ENCODE assay signal across 35 cellular contexts in the genomic region with DNA sequence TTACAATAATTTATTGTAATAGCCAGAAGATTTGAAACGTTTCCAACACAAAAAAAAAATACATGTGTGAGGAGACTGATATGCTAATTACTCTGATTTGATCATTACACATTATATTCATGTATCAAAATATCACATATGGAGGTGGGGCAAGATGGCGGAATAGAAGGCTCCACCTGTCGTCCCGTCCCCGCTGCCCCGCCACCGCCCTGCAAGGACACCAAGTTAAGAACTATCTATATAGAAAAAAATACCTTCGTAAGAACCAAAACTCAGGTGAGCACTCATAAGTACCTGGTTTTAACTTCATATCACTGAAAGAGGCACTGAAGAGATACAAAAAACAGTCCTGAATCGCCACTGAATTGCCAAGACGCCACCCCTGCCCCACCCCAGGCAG.
A peak's percentile ranks its signal among the peaks of the same experiment; 100 is the strongest.
DNase-seq lines count a peak whose midpoint lies in the region; ATAC-seq and TF ChIP-seq lines count a peak whose summit lies in the region.
"Had no signal": no experiment of that assay in that cellular context is flagged by ENCODE, and none has a peak within 500 bp of the region (broad histone marks: within the 10 kb centered on the region; RNA-seq: fewer than 3 reads in every experiment).

No MANE protein-coding gene starts in this region.

- H3K9me3 ChIP-seq in mesenchymal stem cell (ENCODE audit: control insufficient read depth, low read length) (no peaks in the 10 kb centered on the region), neuronal stem cell (replicated peaks in 1 of 2; ENCODE audit: control insufficient read depth in 2 of 2, insufficient read depth in 1 of 2, low read depth in 1 of 2, low read length in 2 of 2) (no peaks in the 10 kb centered on the region)
- H3K9me3 ChIP-seq: A549, BE2C, BLaER1, Caco-2 had no signal

- H3K36me3 ChIP-seq in mesenchymal stem cell (ENCODE audit: control insufficient read depth in 1 of 2, insufficient read depth in 2 of 2, low read depth in 1 of 2, low read length in 2 of 2) = no peaks in the 10 kb centered on the region
- H3K36me3 ChIP-seq in neuronal stem cell (replicated peaks in 1 of 2; ENCODE audit: control insufficient read depth in 2 of 2, insufficient read depth in 2 of 2, low read length in 2 of 2) = no peaks in the 10 kb centered on the region
- H3K36me3 ChIP-seq: BE2C had no signal

- no peak for ATAC-seq in Right ventricle myocardium inferior
- ATAC-seq in GM21786 (IDR thresholded peaks at IDR 0.05; ENCODE audit: unreplicated experiment) = no peak
- ATAC-seq in HG02973 (IDR thresholded peaks at IDR 0.05; ENCODE audit: unreplicated experiment) = no peak
- ATAC-seq: A549; CD8-positive, alpha-beta T cell had no signal

- no peak overlapping the region for H3K14ac ChIP-seq in mesenchymal stem cell (ENCODE audit: low read length in 2 of 2)
- no peak overlapping the region for H3K14ac ChIP-seq in neuronal stem cell (ENCODE audit: low read length)

- no peak overlapping the region for H3K23ac ChIP-seq in mesenchymal stem cell (ENCODE audit: low read length in 2 of 2)
- no peak overlapping the region for H3K23ac ChIP-seq in neuronal stem cell (ENCODE audit: low read depth, low read length, poor library complexity)

- H2BK5ac ChIP-seq in mesenchymal stem cell (ENCODE audit: low read depth, low read length, poor library complexity, severe bottlenecking) (no peak overlapping the region), neuronal stem cell (ENCODE audit: low read length) (no peak overlapping the region)

- H3K27ac ChIP-seq in mesenchymal stem cell (ENCODE audit: low read length, poor library complexity, severe bottlenecking) (no peak overlapping the region), neuronal stem cell (replicated peaks; ENCODE audit: low read length) (no peak overlapping the region)
- H3K27ac ChIP-seq: 22Rv1; A549; BLaER1; BLaER1 treated with 17β-estradiol and CSF1 and Interleukin-3, amounts not matched to agents 10 nM and 100 nM; C4-2B had no signal

- H3K9me3 Mint-ChIP-seq in progenitor cell of endocrine pancreas (ENCODE audit: low read depth) = no peaks in the 10 kb centered on the region
- H3K9me3 Mint-ChIP-seq: CD4-positive, alpha-beta memory T cell; CD4-positive, alpha-beta T cell; CD8-positive, alpha-beta memory T cell; CD8-positive, alpha-beta T cell had no signal

- H2BK15ac ChIP-seq in mesenchymal stem cell (ENCODE audit: low read depth, poor library complexity, severe bottlenecking) = no peak overlapping the region
- H2BK15ac ChIP-seq in neuronal stem cell (ENCODE audit: low read length) = no peak overlapping the region

- H4K8ac ChIP-seq in mesenchymal stem cell (ENCODE audit: low read length) = no peak overlapping the region
- H4K8ac ChIP-seq in neuronal stem cell (ENCODE audit: low read depth, low read length) = peak overlapping the region; percentile 30

- no peak overlapping the region for H3K4me3 Mint-ChIP-seq in progenitor cell of endocrine pancreas (ENCODE audit: low read depth)
- H3K4me3 Mint-ChIP-seq: B cell; CD14-positive monocyte; CD4-positive, alpha-beta memory T cell; CD4-positive, alpha-beta T cell; CD4-positive, CD25-positive, alpha-beta regulatory T cell; CD8-positive, alpha-beta memory T cell; CD8-positive, alpha-beta T cell had no signal

- peak overlapping the region; percentile 15 for H3K27ac Mint-ChIP-seq in progenitor cell of endocrine pancreas
- H3K27ac Mint-ChIP-seq: B cell; CD14-positive monocyte; CD4-positive, alpha-beta memory T cell; CD4-positive, alpha-beta T cell; CD8-positive, alpha-beta memory T cell; CD8-positive, alpha-beta T cell had no signal

- intact Hi-C loops in Right ventricle myocardium inferior (cut with DNase I) = no loop called here
- intact Hi-C loops in cardiac septum (cut with DNase I) = no loop called here

- no peaks in the 10 kb centered on the region for H3K4me1 ChIP-seq in mesenchymal stem cell (ENCODE audit: control insufficient read depth, insufficient read depth, low read depth, low read length)
- no peaks in the 10 kb centered on the region for H3K4me1 ChIP-seq in neuronal stem cell (ENCODE audit: control insufficient read depth in 2 of 2, insufficient read depth in 1 of 2, low read depth in 1 of 2, low read length in 2 of 2)
- H3K4me1 ChIP-seq: A549; BLaER1; BLaER1 treated with 17β-estradiol and CSF1 and Interleukin-3, amounts not matched to agents 10 nM and 100 nM; Caco-2 had no signal

- H2AFZ ChIP-seq in mesenchymal stem cell (ENCODE audit: low read depth, low read length) (no peak overlapping the region), neuronal stem cell (ENCODE audit: low read length) (no peak overlapping the region)

- H3K27me3 Mint-ChIP-seq in progenitor cell of endocrine pancreas = no peaks in the 10 kb centered on the region
- H3K27me3 Mint-ChIP-seq: B cell; CD4-positive, alpha-beta memory T cell; CD4-positive, alpha-beta T cell; CD8-positive, alpha-beta memory T cell had no signal

- no peaks in the 10 kb centered on the region for H3K4me1 Mint-ChIP-seq in progenitor cell of endocrine pancreas (ENCODE audit: low read depth)
- H3K4me1 Mint-ChIP-seq: B cell; CD14-positive monocyte; CD4-positive, CD25-positive, alpha-beta regulatory T cell; CD8-positive, alpha-beta memory T cell had no signal

- H3K4ac ChIP-seq in mesenchymal stem cell (ENCODE audit: low read depth in 1 of 2, low read length in 2 of 2) (no peak overlapping the region), neuronal stem cell (ENCODE audit: low read length) (no peak overlapping the region)

- H2BK120ac ChIP-seq in mesenchymal stem cell (ENCODE audit: low read depth, low read length) = peak overlapping the region; percentile 3
- H2BK120ac ChIP-seq in neuronal stem cell (ENCODE audit: low read depth, low read length) = no peak overlapping the region

- H3K18ac ChIP-seq in mesenchymal stem cell (ENCODE audit: low read depth in 1 of 2, low read length in 2 of 2) (no peak overlapping the region), neuronal stem cell (ENCODE audit: low read length) (no peak overlapping the region)

- peaks cover 13% of the 10 kb centered on the region for H3K36me3 Mint-ChIP-seq in progenitor cell of endocrine pancreas (ENCODE audit: insufficient read depth)
- H3K36me3 Mint-ChIP-seq: CD4-positive, alpha-beta memory T cell; CD4-positive, CD25-positive, alpha-beta regulatory T cell; CD8-positive, alpha-beta T cell had no signal

- H4K91ac ChIP-seq in mesenchymal stem cell (ENCODE audit: low read length) (no peak overlapping the region), neuronal stem cell (ENCODE audit: low read depth, low read length, poor library complexity) (no peak overlapping the region)

- no peaks in the 10 kb centered on the region for H3K79me1 ChIP-seq in mesenchymal stem cell (replicated peaks; ENCODE audit: low read length, poor library complexity, severe bottlenecking)
- H3K79me1 ChIP-seq in neuronal stem cell (ENCODE audit: low read depth, low read length) = no peaks in the 10 kb centered on the region

- 97% methylated on average over 9 of the region's 10 CpGs for WGBS in mesenchymal stem cell
- WGBS in neuronal stem cell (ENCODE audit: extremely low coverage in 2 of 2, insufficient read length in 2 of 2, insufficient replicate concordance in 1 of 2), 2 donors = no CpG with 5 or more reads among the region's 10 CpGs

- DNase-seq in Right ventricle myocardium inferior (ENCODE audit: missing footprints) (peak; percentile 15), cardiac septum (ENCODE audit: low spot score) (no peak), mesenchymal stem cell (no peak), neuronal stem cell (ENCODE audit: low spot score) (no peak), progenitor cell of endocrine pancreas (ENCODE audit: low spot score, unreplicated experiment) (no peak), NCI-H1105 (lab: John Stamatoyannopoulos, UW) (no peak)
- DNase-seq: 8988T; ACHN; AML-193; BE2C; C1 segment of cervical spinal cord; Caco-2; Calu3; CD4-positive, alpha-beta memory T cell; CD4-positive, alpha-beta T cell; CD4-positive, CD25-positive, alpha-beta regulatory T cell; CD8-positive, alpha-beta memory T cell; CD8-positive, alpha-beta T cell; COR-L47; DMS 273 treated with DMSO at 0.1 percent for 48 hours; DMS153; DMS53; DMS79; DMS79 treated with DMSO at 0.1 percent for 48 hours; DND-41; EL had no signal

- H3K4me2 ChIP-seq in mesenchymal stem cell (ENCODE audit: low read length, poor library complexity, severe bottlenecking) (no peak overlapping the region), neuronal stem cell (ENCODE audit: insufficient read depth, low read length, poor library complexity, severe bottlenecking) (no peak overlapping the region)
- H3K4me2 ChIP-seq: A549; BLaER1; BLaER1 treated with 17β-estradiol and CSF1 and Interleukin-3, amounts not matched to agents 10 nM and 100 nM had no signal

- H2BK12ac ChIP-seq in mesenchymal stem cell (ENCODE audit: low read length in 2 of 2) = no peak overlapping the region
- no peak overlapping the region for H2BK12ac ChIP-seq in neuronal stem cell (ENCODE audit: low read length)

- H3K9ac ChIP-seq in mesenchymal stem cell (ENCODE audit: low read length) (no peak overlapping the region), neuronal stem cell (ENCODE audit: low read depth, low read length, poor library complexity) (no peak overlapping the region)
- H3K9ac ChIP-seq: BLaER1; BLaER1 treated with 17β-estradiol and CSF1 and Interleukin-3, amounts not matched to agents 10 nM and 100 nM had no signal

- TF ChIP-seq CTCF in progenitor cell of endocrine pancreas (IDR thresholded peaks at IDR 0.05; ENCODE audit: unreplicated experiment) = no peak

- H2AK5ac ChIP-seq in mesenchymal stem cell (ENCODE audit: low read length, severe bottlenecking) = no peak overlapping the region
- no peak overlapping the region for H2AK5ac ChIP-seq in neuronal stem cell (ENCODE audit: low read depth, low read length)

- no peak overlapping the region for H3K4me3 ChIP-seq in mesenchymal stem cell (ENCODE audit: insufficient read depth in 1 of 2, low read depth in 1 of 2, low read length in 2 of 2)
- no peak overlapping the region for H3K4me3 ChIP-seq in neuronal stem cell (ENCODE audit: low read length in 2 of 2)
- H3K4me3 ChIP-seq: A549; BLaER1; BLaER1 treated with 17β-estradiol and CSF1 and Interleukin-3, amounts not matched to agents 10 nM and 100 nM had no signal

- H3K27me3 ChIP-seq in mesenchymal stem cell (ENCODE audit: control insufficient read depth in 1 of 2, insufficient read depth in 1 of 2, low read length in 2 of 2) (no peaks in the 10 kb centered on the region), neuronal stem cell (ENCODE audit: control insufficient read depth in 3 of 3, insufficient read depth in 3 of 3, low read depth in 1 of 3, low read length in 3 of 3) (no peaks in the 10 kb centered on the region)
- H3K27me3 ChIP-seq: BE2C; BLaER1; BLaER1 treated with 17β-estradiol and CSF1 and Interleukin-3, amounts not matched to agents 10 nM and 100 nM had no signal
